5 cellular contexts compared by ENCODE assay signal in genomic region chr16:20446652-20447393, GRCh38. TPM values are rescaled to one million over a fixed set of nuclear protein-coding genes. Genes with fewer than 3 reads are reported as not detected.
"Had no signal": no experiment of that assay in that cellular context is flagged by ENCODE, and none has a peak within 500 bp of the region (broad histone marks: within the 10 kb centered on the region; RNA-seq: fewer than 3 reads in every experiment).

No MANE protein-coding gene starts in this region.

RNA-seq across cellular contexts. Expression of gene ACSM2A, which starts 4.5 kb away (rescaled TPM):
- total RNA-seq: GM23338, H1, H9, HT-29, IMR-90 had no signal
- polyA plus RNA-seq: GM23338, H1, IMR-90 had no signal

RNA-seq across cellular contexts. Expression of gene ACSM5, which starts 37.5 kb away (rescaled TPM):
- total RNA-seq: GM23338, H1, H9, HT-29, IMR-90 had no signal
- polyA plus RNA-seq: GM23338, H1, IMR-90 had no signal

RNA-seq across cellular contexts. Expression of gene PDILT, which starts 42.3 kb away (rescaled TPM):
- total RNA-seq: GM23338, H1, H9, HT-29, IMR-90 had no signal
- polyA plus RNA-seq: GM23338, H1, IMR-90 had no signal
